In genomic region chr2:205681836-205682238, GRCh38 we compare ENCODE assay signal across 8 cellular contexts. TPM values are rescaled to one million over a fixed set of nuclear protein-coding genes. Genes with fewer than 3 reads are reported as not detected.
DNase-seq lines count a peak whose midpoint lies in the region; ATAC-seq and TF ChIP-seq lines count a peak whose summit lies in the region.

No MANE protein-coding gene starts in this region.

- no peaks in the 10 kb centered on the region for H3K36me3 ChIP-seq in WERI-Rb-1
- no peaks in the 10 kb centered on the region for H3K36me3 ChIP-seq in heart left ventricle
- H3K36me3 ChIP-seq in gastrocnemius medialis = no peaks in the 10 kb centered on the region

- peaks cover 14% of the 10 kb centered on the region for H3K36me3 Mint-ChIP-seq in T-helper 2 cell treated with Interferon-gamma antibody and Interleukin-4, amounts not matched to agents 5 μg/mL and 100 μg/mL, for 36 hours (ENCODE audit: low read depth)

- H3K27ac Mint-ChIP-seq in T-helper 2 cell treated with Interferon-gamma antibody and Interleukin-4, amounts not matched to agents 5 μg/mL and 100 μg/mL, for 36 hours = peak overlapping the region; percentile 63

- no peaks in the 10 kb centered on the region for H3K27me3 ChIP-seq in WERI-Rb-1 (ENCODE audit: insufficient read depth, low read depth, severe bottlenecking)
- H3K27me3 ChIP-seq in heart left ventricle = peaks cover 0 to 43% (median 7%) of the 10 kb centered on the region in 9 donors
- peaks cover 27 to 64% (median 52%) of the 10 kb centered on the region in 3 donors for H3K27me3 ChIP-seq in gastrocnemius medialis

- TF ChIP-seq CTCF in WERI-Rb-1 (IDR thresholded peaks at IDR 0.05; ENCODE audit: low read depth, low read length) (no peak), heart left ventricle (IDR thresholded peaks at IDR 0.05) (no peak), gastrocnemius medialis (IDR thresholded peaks at IDR 0.05 in 4 of 5, conservative IDR thresholded peaks at IDR 0.05 in 1 of 5) (no peak)

- H3K4me1 Mint-ChIP-seq in T-helper 2 cell treated with Interferon-gamma antibody and Interleukin-4, amounts not matched to agents 5 μg/mL and 100 μg/mL, for 36 hours (ENCODE audit: low read depth) = peaks cover 51% of the 10 kb centered on the region

- in situ Hi-C loops in gastrocnemius medialis (cut with MboI; ENCODE audit: low sequenced_read_pairs in 4 of 4) = loop anchor here in 1 of 4 donors (25.0 kb wide), 1 partner anchor 1370 kb away; no protein-coding TSS in a partner anchor

- WGBS in heart left ventricle, 4 donors = 2 to 6% (median 3%) methylated on average over 19 to 42 of the region's 42 CpGs

- H3K27ac ChIP-seq in WERI-Rb-1 (peak overlapping the region; percentile 34), heart left ventricle (peak overlapping the region in 11 of 12 donors; percentile 26 to 93 (median 76)), gastrocnemius medialis (peak overlapping the region in 3 of 4 donors; percentile 52 to 73 (median 65))

- DNase-seq in T-helper 2 cell treated with Interferon-gamma antibody and Interleukin-4, amounts not matched to agents 5 μg/mL and 100 μg/mL, for 36 hours (ENCODE audit: low spot score) = no peak
- DNase-seq in T-helper 2 cell (no peak), WERI-Rb-1 (peak; percentile 36), heart left ventricle (no peak), gastrocnemius medialis (no peak), GM03348 (ENCODE audit: low spot score) (no peak), SIG-M5 treated with dmso at 0.1 percent for 504 hours (lab: John Stamatoyannopoulos, UW; ENCODE audit: unreplicated experiment) (no peak)

- no peaks in the 10 kb centered on the region for H3K9me3 Mint-ChIP-seq in T-helper 2 cell treated with Interferon-gamma antibody and Interleukin-4, amounts not matched to agents 5 μg/mL and 100 μg/mL, for 36 hours

- ATAC-seq in HG02884 (IDR thresholded peaks at IDR 0.05; ENCODE audit: unreplicated experiment) (peak; percentile 38), heart left ventricle (peak in 1 of 4 donors; percentile 9), gastrocnemius medialis (no peak)

- TF ChIP-seq POLR2A in heart left ventricle (IDR thresholded peaks at IDR 0.05) (no peak), gastrocnemius medialis (IDR thresholded peaks at IDR 0.05) (no peak)

- intact Hi-C loops in heart left ventricle (cut with DNase I) (loop anchor here in 8 of 10 donors (2.0 to 10.0 kb wide), 13 partner anchors 27 to 1420 kb away; partner anchors contain the start of gene PARD3B (in 1 of the 8)), gastrocnemius medialis (cut with DNase I; ENCODE audit: low total_unique reads) (loop anchor here (10.0 kb wide), 1 partner anchor 1417 kb away; no protein-coding TSS in a partner anchor)

- peak overlapping the region; percentile 85 for H3K4me3 Mint-ChIP-seq in T-helper 2 cell treated with Interferon-gamma antibody and Interleukin-4, amounts not matched to agents 5 μg/mL and 100 μg/mL, for 36 hours

- no peaks in the 10 kb centered on the region for H3K9me3 ChIP-seq in WERI-Rb-1 (ENCODE audit: severe bottlenecking)
- no peaks in the 10 kb centered on the region for H3K9me3 ChIP-seq in heart left ventricle
- no peaks in the 10 kb centered on the region for H3K9me3 ChIP-seq in gastrocnemius medialis

- H3K4me3 ChIP-seq in WERI-Rb-1 (ENCODE audit: low read depth, low read length) = peak overlapping the region; percentile 74
- peak overlapping the region; percentile 55 to 79 (median 63) for H3K4me3 ChIP-seq in heart left ventricle
- H3K4me3 ChIP-seq in gastrocnemius medialis = peak overlapping the region; percentile 52 to 71 (median 62)

- H3K27me3 Mint-ChIP-seq in T-helper 2 cell treated with Interferon-gamma antibody and Interleukin-4, amounts not matched to agents 5 μg/mL and 100 μg/mL, for 36 hours (ENCODE audit: low read depth) = peaks cover 54% of the 10 kb centered on the region

- H3K4me1 ChIP-seq in heart left ventricle (peaks cover 0 to 46% (median 23%) of the 10 kb centered on the region in 12 donors), gastrocnemius medialis (peaks cover 13 to 24% of the 10 kb centered on the region in 2 donors)

RNA-seq across cellular contexts. Expression of gene NRP2, which starts 0.5 kb away (rescaled TPM):
- 10 to 100 TPM in 4 of 9 donors, 1 to 10 TPM in 5; 3.1 to 57.5 (median 6.9) TPM for total RNA-seq in heart left ventricle
- polyA plus RNA-seq in heart left ventricle = 1 to 10 TPM; 2.0 to 3.6 TPM
- 1 to 10 TPM; 1.6 to 4.1 (median 2.2) TPM for total RNA-seq in gastrocnemius medialis
